In genomic region chr1:145286924-145287555, GRCh38 we compare ENCODE assay signal across 9 cellular contexts. TPM values are rescaled to one million over a fixed set of nuclear protein-coding genes. Genes with fewer than 3 reads are reported as not detected.
DNase-seq lines count a peak whose midpoint lies in the region; ATAC-seq and TF ChIP-seq lines count a peak whose summit lies in the region.
"Not testable (repeated sequence)": the region's sequence is repeated elsewhere in the genome, so short reads cannot be mapped to it uniquely, and the experiment has no call there.
"Had no signal": no experiment of that assay in that cellular context is flagged by ENCODE, and none has a peak within 500 bp of the region (broad histone marks: within the 10 kb centered on the region; RNA-seq: fewer than 3 reads in every experiment).

No MANE protein-coding gene starts in this region.

- H2BK5ac ChIP-seq in IMR-90 (ENCODE audit: low read depth, low read length, poor library complexity, severe bottlenecking): not testable (repeated sequence)

- peak in 9 of 10 experiments; percentile 9 to 42 (median 25) for DNase-seq in CD4-positive, alpha-beta T cell
- DNase-seq in IMR-90 (peak; percentile 1), epithelial cell of esophagus (ENCODE audit: low read depth) (peak; percentile 11), islet precursor cell (peak; percentile 26)
- peak; percentile 37 for DNase-seq in activated CD4-positive, CD25-positive, alpha-beta regulatory T cell treated with anti-CD3 and anti-CD28 coated beads, Interleukin-2, amount 50 U/mL, for 72 hours
- DNase-seq in osteoblast (ENCODE audit: insufficient read length, low spot score, missing footprints): not testable (repeated sequence)
- peak; percentile 39 for DNase-seq in stimulated activated naive CD8-positive, alpha-beta T cell treated with anti-CD3 and anti-CD28 coated beads, Interleukin-15, Interleukin-2, amounts not matched to agents 100 U/mL and 50 U/mL, for 24 hours

- H3K36me3 ChIP-seq in IMR-90 (ENCODE audit: control insufficient read depth, insufficient read depth, low read length); osteoblast (ENCODE audit: insufficient read depth, low read length): not testable (repeated sequence)

- H3K36me3 Mint-ChIP-seq in CD4-positive, alpha-beta T cell (ENCODE audit: low read depth): peaks cover 10% of the 10 kb centered on the region
- H3K36me3 Mint-ChIP-seq in activated naive CD4-positive, alpha-beta T cell treated with anti-CD3 and anti-CD28 coated beads, Interleukin-2, amount 50 U/mL, for 24 hours: not testable (repeated sequence)

- not testable (repeated sequence) for H2BK15ac ChIP-seq in IMR-90 (ENCODE audit: low read depth, low read length)

- in situ Hi-C loops in IMR-90 (cut with MboI; ENCODE audit: low sequenced_read_pairs): not testable (repeated sequence)

- H3K27ac Mint-ChIP-seq in CD4-positive, alpha-beta T cell: peak overlapping the region; percentile 94
- peak overlapping the region; percentile 97 for H3K27ac Mint-ChIP-seq in activated naive CD4-positive, alpha-beta T cell treated with anti-CD3 and anti-CD28 coated beads, Interleukin-2, amount 50 U/mL, for 24 hours

- H4K8ac ChIP-seq in IMR-90 (ENCODE audit: low read depth in 2 of 2, low read length in 2 of 2): not testable (repeated sequence)

- TF ChIP-seq CTCF in CD4-positive, alpha-beta T cell (IDR thresholded peaks at IDR 0.05); epithelial cell of esophagus (IDR thresholded peaks at IDR 0.05; ENCODE audit: insufficient read depth, low read depth, low read length, missing control alignments): not testable (repeated sequence)
- TF ChIP-seq CTCF in IMR-90 (conservative IDR thresholded peaks at IDR 0.05; ENCODE audit: low read depth, low read length): 0 out of 2 replicates have a peak, but pooled peaks have one; percentile 11
- TF ChIP-seq CTCF in osteoblast (IDR thresholded peaks at IDR 0.05; ENCODE audit: extremely low read depth, low read depth, low read length): peak; percentile 7

- dilution Hi-C loops in IMR-90 (cut with HindIII; ENCODE audit: low sequenced_read_pairs, unreplicated experiment): not testable (repeated sequence)

- not testable (repeated sequence) for H3K9me3 Mint-ChIP-seq in CD4-positive, alpha-beta T cell; activated naive CD4-positive, alpha-beta T cell treated with anti-CD3 and anti-CD28 coated beads, Interleukin-2, amount 50 U/mL, for 24 hours

- not testable (repeated sequence) for H4K20me1 ChIP-seq in IMR-90 (ENCODE audit: insufficient read depth, low read length); osteoblast (ENCODE audit: insufficient read depth, low read length)

- H4K91ac ChIP-seq in IMR-90 (ENCODE audit: insufficient read depth, low read depth, low read length): not testable (repeated sequence)

- not testable (repeated sequence) for H3K4ac ChIP-seq in IMR-90 (ENCODE audit: low read depth, low read length)

- H3K27me3 ChIP-seq in CD4-positive, alpha-beta T cell (ENCODE audit: control insufficient read depth, insufficient read depth, low read length); IMR-90 (ENCODE audit: control insufficient read depth, insufficient read depth, low read length); osteoblast (ENCODE audit: insufficient read depth, low read length): not testable (repeated sequence)

- H3K9ac ChIP-seq in IMR-90 (ENCODE audit: low read depth, low read length): not testable (repeated sequence)

- not testable (repeated sequence) for H3K27ac ChIP-seq in CD4-positive, alpha-beta T cell (ENCODE audit: low read depth, low read length); IMR-90 (ENCODE audit: insufficient read depth, low read length); osteoblast (ENCODE audit: low read depth, low read length)

- peak overlapping the region; percentile 16; the same call in 1 of the 2 replicates for H3K4me2 ChIP-seq in IMR-90 (ENCODE audit: low read depth, low read length)
- peak overlapping the region; percentile 48 for H3K4me2 ChIP-seq in osteoblast (ENCODE audit: insufficient read depth, low read length)

- peaks cover 12% of the 10 kb centered on the region for H3K4me1 Mint-ChIP-seq in CD4-positive, alpha-beta T cell (ENCODE audit: low read depth)
- not testable (repeated sequence) for H3K4me1 Mint-ChIP-seq in activated naive CD4-positive, alpha-beta T cell treated with anti-CD3 and anti-CD28 coated beads, Interleukin-2, amount 50 U/mL, for 24 hours

- not testable (repeated sequence) for H2BK120ac ChIP-seq in IMR-90 (ENCODE audit: low read depth, low read length)

- H2AFZ ChIP-seq in IMR-90 (replicated peaks; ENCODE audit: low read length, poor library complexity); osteoblast (ENCODE audit: low read length): not testable (repeated sequence)

- not testable (repeated sequence) for H3K56ac ChIP-seq in IMR-90 (ENCODE audit: extremely low read depth, insufficient read depth, low read length)

- H3K79me2 ChIP-seq in osteoblast (ENCODE audit: insufficient read depth, low read length): not testable (repeated sequence)

- not testable (repeated sequence) for H2BK20ac ChIP-seq in IMR-90 (ENCODE audit: low read depth, low read length)

- TF ChIP-seq POLR2A in IMR-90 (IDR thresholded peaks at IDR 0.05; ENCODE audit: low read depth, low read length): not testable (repeated sequence)

- not testable (repeated sequence) for H3K9me1 ChIP-seq in IMR-90 (ENCODE audit: insufficient read depth, low read length)

- H3K18ac ChIP-seq in IMR-90 (ENCODE audit: low read depth, low read length): not testable (repeated sequence)

- POLR2A ChIA-PET in CD4-positive, alpha-beta T cell (lab: Charles Lee); IMR-90 (lab: Charles Lee; ENCODE audit: unreplicated experiment): not testable (repeated sequence)

- not testable (repeated sequence) for H3K14ac ChIP-seq in IMR-90 (replicated peaks; ENCODE audit: low read depth, low read length)

- intact Hi-C loops in CD4-positive, alpha-beta T cell (cut with DNase I, micrococcal nuclease); IMR-90 (cut with micrococcal nuclease): not testable (repeated sequence)

- BruUV-seq in IMR-90 (replicated peaks; lab: Mats Ljungman, UMichigan): not testable (repeated sequence)

- H4K5ac ChIP-seq in IMR-90 (ENCODE audit: low read depth, low read length): not testable (repeated sequence)

- not testable (repeated sequence) for H3K27me3 Mint-ChIP-seq in CD4-positive, alpha-beta T cell; activated naive CD4-positive, alpha-beta T cell treated with anti-CD3 and anti-CD28 coated beads, Interleukin-2, amount 50 U/mL, for 24 hours

- H3K4me3 ChIP-seq in IMR-90 (ENCODE audit: insufficient read depth, low read depth, low read length) (peak overlapping the region; percentile 48), epithelial cell of esophagus (ENCODE audit: low read length) (peak overlapping the region; percentile 34), osteoblast (ENCODE audit: insufficient read depth, low read length) (peak overlapping the region; percentile 64)

- not testable (repeated sequence) for ATAC-seq in CD4-positive, alpha-beta T cell (ENCODE audit: poor library complexity); IMR-90 (ENCODE audit: low read depth); stimulated activated naive CD8-positive, alpha-beta T cell treated with anti-CD3 and anti-CD28 coated beads, Interleukin-15, Interleukin-2, amounts not matched to agents 100 U/mL and 50 U/mL, for 24 hours

- not testable (repeated sequence) for H3K23ac ChIP-seq in IMR-90 (ENCODE audit: low read depth, low read length)

- WGBS in IMR-90 (ENCODE audit: extremely low coverage in 2 of 2, insufficient read length in 1 of 2), 2 experiments: no CpG with 5 or more reads among the region's 41 CpGs

- TF ChIP-seq RAD21 in IMR-90 (IDR thresholded peaks at IDR 0.05; ENCODE audit: low read length): not testable (repeated sequence)

- H3K79me1 ChIP-seq in IMR-90 (ENCODE audit: low read depth in 1 of 2, low read length in 2 of 2): not testable (repeated sequence)

- not testable (repeated sequence) for H2AK9ac ChIP-seq in IMR-90 (replicated peaks; ENCODE audit: low read depth, low read length, poor library complexity)

- H3K9me3 ChIP-seq in CD4-positive, alpha-beta T cell (ENCODE audit: control insufficient read depth, low read length); IMR-90 (ENCODE audit: control insufficient read depth, insufficient read depth, low read length); osteoblast (ENCODE audit: low read depth, low read length): not testable (repeated sequence)

- peak overlapping the region; percentile 90 for H3K4me3 Mint-ChIP-seq in CD4-positive, alpha-beta T cell
- H3K4me3 Mint-ChIP-seq in activated naive CD4-positive, alpha-beta T cell treated with anti-CD3 and anti-CD28 coated beads, Interleukin-2, amount 50 U/mL, for 24 hours: peak overlapping the region; percentile 92

- not testable (repeated sequence) for H2AK5ac ChIP-seq in IMR-90 (ENCODE audit: low read depth, low read length)

- CTCF ChIA-PET in CD4-positive, alpha-beta T cell (lab: Charles Lee); IMR-90 (lab: Yijun Ruan, JAX): not testable (repeated sequence)

- not testable (repeated sequence) for H3K4me1 ChIP-seq in IMR-90 (ENCODE audit: control insufficient read depth, insufficient read depth, low read length); osteoblast (ENCODE audit: insufficient read depth, low read length)

RNA-seq across cellular contexts. Expression of gene PPIAL4D, which starts 45.1 kb away (rescaled TPM):
- not detected for total RNA-seq in CD4-positive, alpha-beta T cell
- total RNA-seq in IMR-90 (2012; rRNA removed): not detected in 2 replicates
- polyA plus RNA-seq in IMR-90 (2012; rRNA removed): not detected in 2 replicates
- not detected in 2 replicates for polyA plus RNA-seq in IMR-90 (2012; cell fraction: cytosol; rRNA removed)
- polyA plus RNA-seq in IMR-90 (2012; cell fraction: nucleus; rRNA removed; ENCODE audit: low replicate concordance): not detected in 2 replicates
- total RNA-seq in osteoblast: not detected in 2 replicates
- total RNA-seq: SJCRH30 had no signal
